29 cellular contexts compared by ENCODE assay signal in the genomic region with DNA sequence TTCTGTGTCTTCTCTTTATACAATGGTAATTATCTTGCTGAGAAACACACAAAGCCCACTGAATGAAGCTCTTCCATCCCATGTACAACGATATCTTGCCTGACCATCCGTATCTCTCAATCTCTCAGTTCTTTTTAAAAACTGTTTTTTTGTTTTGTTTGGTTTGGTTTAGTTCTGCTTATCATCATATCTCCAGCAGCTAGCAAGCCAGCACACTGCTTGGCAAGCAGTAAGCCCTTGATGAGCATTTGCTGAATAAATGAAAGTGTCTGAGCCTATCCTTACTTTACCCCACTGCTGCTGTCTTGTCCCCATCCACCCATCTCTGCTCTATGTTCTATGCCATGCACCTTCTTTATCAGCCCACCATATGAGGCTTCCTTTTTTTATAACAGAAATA. TPM values are rescaled to one million over a fixed set of nuclear protein-coding genes. Genes with fewer than 3 reads are reported as not detected.
DNase-seq lines count a peak whose midpoint lies in the region; ATAC-seq and TF ChIP-seq lines count a peak whose summit lies in the region.
"Had no signal": no experiment of that assay in that cellular context is flagged by ENCODE, and none has a peak within 500 bp of the region (broad histone marks: within the 10 kb centered on the region; RNA-seq: fewer than 3 reads in every experiment).

No MANE protein-coding gene starts in this region.

- H2AK5ac ChIP-seq in IMR-90 (ENCODE audit: low read depth, low read length): no peak overlapping the region

- no peak overlapping the region for H2BK20ac ChIP-seq in IMR-90 (ENCODE audit: low read depth, low read length)

- H3K4me1 Mint-ChIP-seq in CD8-positive, alpha-beta memory T cell: peaks cover 31 to 68% (median 51%) of the 10 kb centered on the region in 3 donors
- H3K4me1 Mint-ChIP-seq in WTC11 (peaks cover 4% of the 10 kb centered on the region; the same call in 1 of the 2 replicates), neural progenitor cell (no peaks in the 10 kb centered on the region), CD14-positive monocyte (no peaks in the 10 kb centered on the region)
- H3K4me1 Mint-ChIP-seq: activated B cell treated with CpG ODN at 0.5 μM for 24 hours had no signal

- peak overlapping the region; percentile 14; the same call in 1 of the 2 replicates for H3K23ac ChIP-seq in IMR-90 (ENCODE audit: low read depth, low read length)

- H3K9me1 ChIP-seq in IMR-90 (ENCODE audit: insufficient read depth, low read length): peaks cover 5% of the 10 kb centered on the region

- peak overlapping the region; percentile 62; the same call in 1 of the 2 replicates for H3K14ac ChIP-seq in IMR-90 (replicated peaks; ENCODE audit: low read depth, low read length)

- dilution Hi-C loops in IMR-90 (cut with HindIII; ENCODE audit: low sequenced_read_pairs, unreplicated experiment): no loop called here

- no peaks in the 10 kb centered on the region for H3K27me3 Mint-ChIP-seq in CD8-positive, alpha-beta memory T cell
- H3K27me3 Mint-ChIP-seq in WTC11 (ENCODE audit: low read depth): no peaks in the 10 kb centered on the region
- no peaks in the 10 kb centered on the region for H3K27me3 Mint-ChIP-seq in neural progenitor cell (ENCODE audit: insufficient read depth, low read depth)
- no peaks in the 10 kb centered on the region for H3K27me3 Mint-ChIP-seq in CD14-positive monocyte (ENCODE audit: low read depth in 3 of 3)
- H3K27me3 Mint-ChIP-seq: activated B cell treated with CpG ODN at 0.5 μM for 24 hours; activated naive CD4-positive, alpha-beta T cell treated with anti-CD3 and anti-CD28 coated beads, Interleukin-2, amount 50 U/mL, for 24 hours; stimulated activated naive CD8-positive, alpha-beta T cell treated with anti-CD3 and anti-CD28 coated beads, Interleukin-15, Interleukin-2, amounts not matched to agents 100 ng/mL and 50 ng/mL, for 24 hours had no signal

- H3K4me3 ChIP-seq in CD8-positive, alpha-beta memory T cell (ENCODE audit: low read length): no peak overlapping the region
- H3K4me3 ChIP-seq in IMR-90 (ENCODE audit: insufficient read depth, low read depth, low read length) (no peak overlapping the region), neural progenitor cell (no peak overlapping the region)
- H3K4me3 ChIP-seq: gastroesophageal sphincter, psoas muscle, sigmoid colon, SK-N-MC had no signal

- no peak overlapping the region for H2BK120ac ChIP-seq in IMR-90 (ENCODE audit: low read depth, low read length)

- H2AFZ ChIP-seq in IMR-90 (replicated peaks; ENCODE audit: low read length, poor library complexity) (no peak overlapping the region), neural progenitor cell (replicated peaks) (no peak overlapping the region)

- no CpG with 5 or more reads among the region's 2 CpGs for WGBS in IMR-90 (ENCODE audit: extremely low coverage in 2 of 2, insufficient read length in 1 of 2), 2 experiments

- no peak overlapping the region for H2BK15ac ChIP-seq in IMR-90 (ENCODE audit: low read depth, low read length)

- no peak for TF ChIP-seq POLR2A in IMR-90 (IDR thresholded peaks at IDR 0.05; ENCODE audit: low read depth, low read length)

- intact Hi-C loops in IMR-90 (cut with micrococcal nuclease) (no loop called here), CD14-positive monocyte (cut with micrococcal nuclease) (no loop called here)

- H4K8ac ChIP-seq in IMR-90 (ENCODE audit: low read depth in 2 of 2, low read length in 2 of 2): no peak overlapping the region

- TF ChIP-seq RAD21 in IMR-90 (IDR thresholded peaks at IDR 0.05; ENCODE audit: low read length): no peak

- no peak for DNase-seq in CD8-positive, alpha-beta memory T cell
- DNase-seq in IMR-90 (no peak), WTC11 (ENCODE audit: low spot score) (no peak), neural progenitor cell (ENCODE audit: low spot score) (no peak), RWPE1 (ENCODE audit: low spot score) (no peak), CD14-positive monocyte (ENCODE audit: low spot score) (no peak), NCI-H2227 (lab: John Stamatoyannopoulos, UW; ENCODE audit: unreplicated experiment) (no peak)
- DNase-seq: activated B cell treated with CpG ODN at 0.5 μM for 24 hours; activated CD4-positive, alpha-beta T cell treated with anti-CD3 and anti-CD28 coated beads, Interleukin-2, amount 50 U/mL, for 48 hours; activated CD8-positive, alpha-beta memory T cell treated with anti-CD3 and anti-CD28 coated beads, Interleukin-2, amount 50 U/mL, for 4 hours; anterior cingulate cortex; caudate nucleus; DMS79 treated with DMSO at 0.1 percent for 48 hours; H7; hippocampal formation; KG1; left cardiac atrium; NCI-H1436 treated with DMSO at 0.1 percent for 48 hours; NCI-H774; psoas muscle; RPMI8226; sigmoid colon had no signal

- no peaks in the 10 kb centered on the region for H3K4me1 ChIP-seq in CD8-positive, alpha-beta memory T cell (ENCODE audit: insufficient read depth, low read length)
- H3K4me1 ChIP-seq in IMR-90 (ENCODE audit: control insufficient read depth, insufficient read depth, low read length) (peaks cover 8% of the 10 kb centered on the region), neural progenitor cell (no peaks in the 10 kb centered on the region)
- H3K4me1 ChIP-seq: psoas muscle had no signal

- no peak overlapping the region for H2AK9ac ChIP-seq in IMR-90 (replicated peaks; ENCODE audit: low read depth, low read length, poor library complexity)

- peak overlapping the region in 2 of 7 donors; percentile 5 to 64 for H3K4me3 Mint-ChIP-seq in CD8-positive, alpha-beta memory T cell
- H3K4me3 Mint-ChIP-seq in WTC11: no peak overlapping the region
- no peak overlapping the region for H3K4me3 Mint-ChIP-seq in neural progenitor cell
- no peak overlapping the region for H3K4me3 Mint-ChIP-seq in CD14-positive monocyte
- H3K4me3 Mint-ChIP-seq: activated B cell treated with CpG ODN at 0.5 μM for 24 hours; activated naive CD4-positive, alpha-beta T cell treated with anti-CD3 and anti-CD28 coated beads, Interleukin-2, amount 50 U/mL, for 24 hours; stimulated activated naive CD8-positive, alpha-beta T cell treated with anti-CD3 and anti-CD28 coated beads, Interleukin-15, Interleukin-2, amounts not matched to agents 100 ng/mL and 50 ng/mL, for 24 hours; T-helper 2 cell treated with Interferon-gamma antibody and Interleukin-4, amounts not matched to agents 5 μg/mL and 100 μg/mL, for 36 hours had no signal

- no peaks in the 10 kb centered on the region for H3K9me3 ChIP-seq in CD8-positive, alpha-beta memory T cell (ENCODE audit: low read length)
- H3K9me3 ChIP-seq in IMR-90 (ENCODE audit: control insufficient read depth, insufficient read depth, low read length) (no peaks in the 10 kb centered on the region), neural progenitor cell (ENCODE audit: low read depth) (no peaks in the 10 kb centered on the region)
- H3K9me3 ChIP-seq: gastroesophageal sphincter, psoas muscle, sigmoid colon had no signal

- H4K20me1 ChIP-seq in IMR-90 (ENCODE audit: insufficient read depth, low read length): peaks cover 38% of the 10 kb centered on the region
- H4K20me1 ChIP-seq in neural progenitor cell (ENCODE audit: low read depth): no peaks in the 10 kb centered on the region

- no peak for TF ChIP-seq CTCF in IMR-90 (conservative IDR thresholded peaks at IDR 0.05; ENCODE audit: low read depth, low read length)
- TF ChIP-seq CTCF in WTC11 (IDR thresholded peaks at IDR 0.05): no peak
- no peak for TF ChIP-seq CTCF in neural progenitor cell (IDR thresholded peaks at IDR 0.05)
- TF ChIP-seq CTCF in RWPE1 (conservative IDR thresholded peaks at IDR 0.05; ENCODE audit: low read depth): no peak
- no peak for TF ChIP-seq CTCF in CD14-positive monocyte (IDR thresholded peaks at IDR 0.05)

- H3K27me3 ChIP-seq in CD8-positive, alpha-beta memory T cell (ENCODE audit: insufficient read depth, low read length, poor library complexity, severe bottlenecking): no peaks in the 10 kb centered on the region
- H3K27me3 ChIP-seq in IMR-90 (ENCODE audit: control insufficient read depth, insufficient read depth, low read length): no peaks in the 10 kb centered on the region
- H3K27me3 ChIP-seq in neural progenitor cell: no peaks in the 10 kb centered on the region
- H3K27me3 ChIP-seq: gastroesophageal sphincter, sigmoid colon had no signal

- peak overlapping the region; percentile 10 for H2BK5ac ChIP-seq in IMR-90 (ENCODE audit: low read depth, low read length, poor library complexity, severe bottlenecking)

- H3K18ac ChIP-seq in IMR-90 (ENCODE audit: low read depth, low read length): no peak overlapping the region

- H3K27ac Mint-ChIP-seq in CD8-positive, alpha-beta memory T cell: peak overlapping the region in 7 of 8 donors; percentile 7 to 93 (median 24)
- H3K27ac Mint-ChIP-seq in WTC11 (peak overlapping the region; percentile 21), neural progenitor cell (peak overlapping the region; percentile 12), CD14-positive monocyte (peak overlapping the region in 2 of 7 donors; percentile 17 to 32)
- H3K27ac Mint-ChIP-seq: activated naive CD4-positive, alpha-beta T cell treated with anti-CD3 and anti-CD28 coated beads, Interleukin-2, amount 50 U/mL, for 24 hours; activated T-helper 2 cell treated with anti-CD3 and anti-CD28 coated beads, Interferon-gamma antibody, Interleukin-2, Interleukin-4, amounts not matched to agents 10 μg/mL and 5 μg/mL and 100 μg/mL, durations not matched to agents 14 hours and 24 hours and 36 hours; stimulated activated naive CD8-positive, alpha-beta T cell treated with anti-CD3 and anti-CD28 coated beads, Interleukin-15, Interleukin-2, amounts not matched to agents 100 ng/mL and 50 ng/mL, for 24 hours; T-helper 2 cell treated with Interferon-gamma antibody and Interleukin-4, amounts not matched to agents 5 μg/mL and 100 μg/mL, for 36 hours had no signal

- no peaks in the 10 kb centered on the region for H3F3A ChIP-seq in neural progenitor cell (ENCODE audit: low read depth)

- H3K56ac ChIP-seq in IMR-90 (ENCODE audit: extremely low read depth, insufficient read depth, low read length): no peak overlapping the region

- H3K36me3 ChIP-seq in CD8-positive, alpha-beta memory T cell (ENCODE audit: insufficient read depth, low read length): peaks cover 32% of the 10 kb centered on the region
- peaks cover 66% of the 10 kb centered on the region for H3K36me3 ChIP-seq in IMR-90 (ENCODE audit: control insufficient read depth, insufficient read depth, low read length)
- H3K36me3 ChIP-seq in neural progenitor cell: peaks cover 45% of the 10 kb centered on the region

- peaks cover 19 to 65% of the 10 kb centered on the region in 2 experiments for H3K79me1 ChIP-seq in IMR-90 (ENCODE audit: low read depth in 1 of 2, low read length in 2 of 2)

- H3K79me2 ChIP-seq in neural progenitor cell (ENCODE audit: low read depth): no peaks in the 10 kb centered on the region

- peak overlapping the region; percentile 81; the same call in 1 of the 2 replicates for H4K5ac ChIP-seq in IMR-90 (ENCODE audit: low read depth, low read length)

- no peak overlapping the region for H4K91ac ChIP-seq in IMR-90 (ENCODE audit: insufficient read depth, low read depth, low read length)

- POLR2A ChIA-PET in CD8-positive, alpha-beta memory T cell (lab: Charles Lee): no interaction called here
- POLR2A ChIA-PET in IMR-90 (lab: Charles Lee; ENCODE audit: unreplicated experiment): interaction anchor here (1.5 kb wide), 1 partner anchor 33 kb away, joined by 3 read pairs; no protein-coding TSS in a partner anchor
- POLR2A ChIA-PET in WTC11 (lab: Charles Lee): interaction anchor here (0.6 kb wide), 1 partner anchor 291 kb away, joined by 3 read pairs; no protein-coding TSS in a partner anchor
- POLR2A ChIA-PET in RWPE1 (lab: Yijun Ruan, JAX; ENCODE audit: low non-redundant PET): no interaction called here

- ATAC-seq in IMR-90 (ENCODE audit: low read depth) (no peak), WTC11 (no peak), GM18909 (IDR thresholded peaks at IDR 0.05; ENCODE audit: poor library complexity, unreplicated experiment) (no peak)
- ATAC-seq: gastroesophageal sphincter, left cardiac atrium, psoas muscle had no signal

- H3K4ac ChIP-seq in IMR-90 (ENCODE audit: low read depth, low read length): no peak overlapping the region

- in situ Hi-C loops in IMR-90 (cut with MboI; ENCODE audit: low sequenced_read_pairs): no loop called here

- CTCF ChIA-PET in CD8-positive, alpha-beta memory T cell (lab: Charles Lee): no interaction called here
- CTCF ChIA-PET in IMR-90 (lab: Yijun Ruan, JAX) (interaction anchor here (1.6 kb wide), 1 partner anchor 8 kb away, joined by 4 read pairs; no protein-coding TSS in a partner anchor), WTC11 (lab: Charles Lee) (interaction anchor here (1.1 kb wide), 1 partner anchor 85 kb away, joined by 3 read pairs; no protein-coding TSS in a partner anchor), RWPE1 (lab: Yijun Ruan, JAX) (no interaction called here)

- H3K4me2 ChIP-seq in IMR-90 (ENCODE audit: low read depth, low read length): no peak overlapping the region
- no peak overlapping the region for H3K4me2 ChIP-seq in neural progenitor cell

- H3K27ac ChIP-seq in CD8-positive, alpha-beta memory T cell (ENCODE audit: low read depth, low read length): no peak overlapping the region
- H3K27ac ChIP-seq in IMR-90 (ENCODE audit: insufficient read depth, low read length) (no peak overlapping the region), neural progenitor cell (no peak overlapping the region), RWPE1 (no peak overlapping the region)
- H3K27ac ChIP-seq: psoas muscle, SK-N-MC had no signal

- no peak overlapping the region for H3K9ac ChIP-seq in IMR-90 (ENCODE audit: low read depth, low read length)
- H3K9ac ChIP-seq in neural progenitor cell: no peak overlapping the region

- no peaks in the 10 kb centered on the region for H3K9me3 Mint-ChIP-seq in CD8-positive, alpha-beta memory T cell
- peaks cover 14% of the 10 kb centered on the region for H3K9me3 Mint-ChIP-seq in WTC11
- H3K9me3 Mint-ChIP-seq in neural progenitor cell: no peaks in the 10 kb centered on the region
- H3K9me3 Mint-ChIP-seq in CD14-positive monocyte: peaks cover 0 to 3% (median 0%) of the 10 kb centered on the region in 7 donors
- H3K9me3 Mint-ChIP-seq: activated T-helper 2 cell treated with anti-CD3 and anti-CD28 coated beads, Interferon-gamma antibody, Interleukin-2, Interleukin-4, amounts not matched to agents 10 μg/mL and 5 μg/mL and 100 μg/mL, durations not matched to agents 14 hours and 24 hours and 36 hours had no signal

- no TSS peak for BruUV-seq in IMR-90 (replicated peaks; lab: Mats Ljungman, UMichigan)

- peaks cover 42 to 85% (median 50%) of the 10 kb centered on the region in 3 donors for H3K36me3 Mint-ChIP-seq in CD8-positive, alpha-beta memory T cell
- H3K36me3 Mint-ChIP-seq in WTC11 (peaks cover 85% of the 10 kb centered on the region), neural progenitor cell (peaks cover 57% of the 10 kb centered on the region), CD14-positive monocyte (peaks cover 87 to 94% of the 10 kb centered on the region in 2 donors)

RNA-seq across cellular contexts. Expression of gene ITGB1, which starts 34.2 kb away (rescaled TPM):
- 10 to 100 TPM; 75.5 to 82.1 TPM for total RNA-seq in CD8-positive, alpha-beta memory T cell
- 342 TPM for polyA plus RNA-seq in CD8-positive, alpha-beta memory T cell
- total RNA-seq in IMR-90 (2012; rRNA removed) (1,331 and 2,388 TPM in 2 replicates), WTC11 (2021) (317 to 344 TPM (median 321 TPM) in 3 replicates), neural progenitor cell (ENCODE audit: low replicate concordance) (229 and 358 TPM in 2 replicates)
- polyA plus RNA-seq in IMR-90 (2012; rRNA removed) (1,631 and 2,066 TPM in 2 replicates), CD14-positive monocyte (100 to 1,000 TPM; 127 to 157 TPM)
- 248 and 281 TPM in 2 replicates for polyA plus RNA-seq in IMR-90 (2012; cell fraction: cytosol; rRNA removed)
- 53.9 and 506 TPM in 2 replicates for polyA plus RNA-seq in IMR-90 (2012; cell fraction: nucleus; rRNA removed; ENCODE audit: low replicate concordance)

Comparison
In these comparisons a context has a peak if more than half of its experiments do, and no peak if none do; other contexts are left out.
1. CTCF ChIA-PET loops: an anchor here in IMR-90 (1.6 kb wide) and WTC11 (1.1 kb wide); none called in CD8-positive, alpha-beta memory T cell and RWPE1.
2. POLR2A ChIA-PET loops: an anchor here in IMR-90 (1.5 kb wide) and WTC11 (0.6 kb wide); none called in CD8-positive, alpha-beta memory T cell and RWPE1.